8 cellular contexts compared by ENCODE assay signal in the genomic region with DNA sequence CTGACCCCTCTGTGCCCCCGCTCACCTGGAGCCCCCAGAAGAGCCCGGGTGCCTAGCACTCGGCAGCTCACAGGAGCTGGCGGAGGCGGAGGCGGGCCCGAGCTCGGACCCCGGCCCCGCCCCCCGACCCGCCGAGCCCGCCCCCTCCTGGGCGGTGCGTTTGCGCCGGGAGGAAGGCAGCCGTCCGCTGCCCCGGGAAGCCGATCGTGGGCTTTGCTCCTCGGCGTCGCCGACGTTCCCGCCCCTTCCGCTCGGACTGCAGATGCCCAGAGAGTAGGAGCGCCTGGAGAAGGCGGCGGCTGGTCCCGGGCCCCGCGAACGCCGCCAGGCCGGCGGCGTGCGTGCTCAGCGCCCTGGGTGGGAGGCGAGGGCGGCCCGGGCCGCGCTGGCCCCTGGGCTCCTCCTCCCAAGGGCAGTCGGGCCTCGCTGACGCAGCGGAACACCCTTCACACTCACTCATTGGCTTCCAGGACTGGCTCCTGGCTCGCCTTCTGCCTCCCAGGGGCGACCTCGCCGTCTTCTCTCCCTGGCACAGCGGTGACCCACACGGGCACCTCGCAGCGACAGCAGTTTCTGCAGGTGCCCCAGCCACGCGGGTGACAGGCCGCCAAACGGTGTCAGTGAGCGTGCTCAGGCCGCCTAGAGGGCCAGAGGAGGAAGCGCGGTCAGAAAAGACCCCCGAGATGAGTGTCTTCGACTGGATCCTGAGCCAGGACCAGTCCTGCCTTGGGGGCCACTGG. TPM values are rescaled to one million over a fixed set of nuclear protein-coding genes. Genes with fewer than 3 reads are reported as not detected.
DNase-seq lines count a peak whose midpoint lies in the region; ATAC-seq and TF ChIP-seq lines count a peak whose summit lies in the region.

A gene (minus strand): TSS at position 74 of the 740 bp plus-strand sequence. CDS start 415 bp downstream, outside the sequence.

- no peaks in the 10 kb centered on the region for H3K9me3 Mint-ChIP-seq in brain

- H3K27me3 ChIP-seq in gastrocnemius medialis = no peaks in the 10 kb centered on the region

- TF ChIP-seq POLR2A in gastrocnemius medialis (IDR thresholded peaks at IDR 0.05) = peak; percentile 93

- no peaks in the 10 kb centered on the region for H3K27me3 Mint-ChIP-seq in brain

- H3K27ac ChIP-seq in gastrocnemius medialis = peak within 1 kb of the TSS; percentile 83 to 97 (median 90)

- H3K27ac Mint-ChIP-seq in brain = peak within 1 kb of the TSS; percentile 88 to 98 (median 95)

- DNase-seq in NCI-H1694 treated with DMSO at 0.1 percent for 48 hours (lab: John Stamatoyannopoulos, UW) (peak; percentile 56), UCSD-AML1 (lab: John Stamatoyannopoulos, UW; ENCODE audit: unreplicated experiment) (peak; percentile 87), gastrocnemius medialis (peak; percentile 64 to 81)

- ATAC-seq in HG02678 (IDR thresholded peaks at IDR 0.05; ENCODE audit: unreplicated experiment) (peak; percentile 84), gastrocnemius medialis (peak; percentile 89 to 91), GM19395 (IDR thresholded peaks at IDR 0.05; ENCODE audit: unreplicated experiment) (no peak)

- peaks cover 6% of the 10 kb centered on the region for H3K4me1 Mint-ChIP-seq in brain

- TF ChIP-seq CTCF in GM12875 (IDR thresholded peaks at IDR 0.05; ENCODE audit: borderline replicate concordance, insufficient read depth, low read depth, low read length) = peak; percentile 64
- TF ChIP-seq CTCF in brain (conservative IDR thresholded peaks at IDR 0.05) = peak; percentile 52 to 73
- peak; percentile 32 to 61 (median 42) for TF ChIP-seq CTCF in gastrocnemius medialis (IDR thresholded peaks at IDR 0.05 in 4 of 5, conservative IDR thresholded peaks at IDR 0.05 in 1 of 5)

- H3K4me3 ChIP-seq in GM12875 (ENCODE audit: low read depth, low read length) (peak within 1 kb of the TSS; percentile 92), iPS-11a (ENCODE audit: low read depth, low read length) (peak within 1 kb of the TSS; percentile 67), gastrocnemius medialis (peak within 1 kb of the TSS; percentile 73 to 97 (median 88))

- in situ Hi-C loops in gastrocnemius medialis (cut with MboI; ENCODE audit: low sequenced_read_pairs in 4 of 4) = no loop called here

- peaks cover 9 to 10% of the 10 kb centered on the region in 2 donors for H3K4me1 ChIP-seq in gastrocnemius medialis

- peaks cover 25% of the 10 kb centered on the region for H3K36me3 Mint-ChIP-seq in brain

- H3K36me3 ChIP-seq in gastrocnemius medialis = peaks cover 0 to 19% of the 10 kb centered on the region in 2 donors

- peak within 1 kb of the TSS; percentile 92 to 97 (median 93) for H3K4me3 Mint-ChIP-seq in brain

- H3K9me3 ChIP-seq in gastrocnemius medialis = no peaks in the 10 kb centered on the region

- intact Hi-C loops in gastrocnemius medialis (cut with DNase I; ENCODE audit: low total_unique reads) = loop anchor here (1.0 kb wide), 4 partner anchors 9 to 90 kb away; a partner anchor contains a TSS

RNA-seq across cellular contexts. Expression of the gene that starts here (rescaled TPM):
- polyA plus RNA-seq in brain (ENCODE audit: insufficient read depth, low read depth, low replicate concordance) = 39.1 TPM
- 10 to 100 TPM in 3 of 4 donors, 1 to 10 TPM in 1; 8.9 to 20.3 (median 14.4) TPM for total RNA-seq in gastrocnemius medialis
